ENCODE assay signal across 8 cellular contexts in the genomic region with DNA sequence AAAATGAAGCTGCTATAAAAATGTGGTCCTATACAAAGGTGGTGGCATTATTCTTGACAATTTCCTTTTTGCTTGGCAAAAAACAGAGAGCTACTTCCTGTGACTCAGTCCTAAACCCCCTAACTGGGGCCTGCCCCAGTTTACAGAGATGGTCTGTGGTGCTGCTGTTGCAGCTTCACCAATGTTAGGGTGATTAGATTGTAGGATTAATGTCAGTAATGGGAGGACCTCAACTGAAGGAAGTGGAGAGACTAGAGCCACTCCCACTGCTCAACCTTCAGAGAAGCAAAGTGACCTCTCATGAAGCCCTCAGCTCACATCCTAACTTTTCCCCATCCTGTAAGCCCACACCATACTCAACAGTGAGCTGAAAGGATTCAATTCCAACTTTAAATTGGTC. TPM values are rescaled to one million over a fixed set of nuclear protein-coding genes. Genes with fewer than 3 reads are reported as not detected.
DNase-seq lines count a peak whose midpoint lies in the region; ATAC-seq and TF ChIP-seq lines count a peak whose summit lies in the region.

No MANE protein-coding gene starts in this region.

- H3K36me3 Mint-ChIP-seq in IgD-negative memory B cell, result peaks cover 1% of the 10 kb centered on the region

- peak overlapping the region in 1 of 3 donors; percentile 63 for H3K27ac Mint-ChIP-seq in IgD-negative memory B cell

- H3K27me3 ChIP-seq in BLaER1 treated with 17β-estradiol and CSF1 and Interleukin-3, amounts not matched to agents 10 nM and 100 nM, result peaks cover 0 to 23% (median 5%) of the 10 kb centered on the region in 11 experiments; a peak in 12 of 22 replicates

- H3K9me3 ChIP-seq in BLaER1 treated with 17β-estradiol and CSF1 and Interleukin-3, amounts not matched to agents 10 nM and 100 nM (replicated peaks in 1 of 11), result no peaks in the 10 kb centered on the region
- no peaks in the 10 kb centered on the region for H3K9me3 ChIP-seq in mucosa of descending colon

- H3K4me2 ChIP-seq in BLaER1 treated with 17β-estradiol and CSF1 and Interleukin-3, amounts not matched to agents 10 nM and 100 nM, result peak overlapping the region; percentile 61 to 97 (median 93)

- DNase-seq in activated gamma-delta T cell treated with anti-CD3 and anti-CD28 coated beads, Interleukin-2, amount 50 U/mL, for 16 hours (ENCODE audit: low read depth), result peak; percentile 34
- DNase-seq in mucosa of descending colon, result peak in 2 of 3 donors; percentile 42 to 58
- DNase-seq in AG08395 (ENCODE audit: low spot score), result no peak
- no peak for DNase-seq in NCI-H128 (lab: John Stamatoyannopoulos, UW; ENCODE audit: unreplicated experiment)
- DNase-seq in NCI-H526 treated with DMSO at 0.1 percent for 48 hours (lab: John Stamatoyannopoulos, UW), result no peak

- peaks cover 17 to 41% (median 33%) of the 10 kb centered on the region in 3 donors for H3K4me1 Mint-ChIP-seq in IgD-negative memory B cell

- peaks cover 43 to 69% (median 58%) of the 10 kb centered on the region in 10 experiments for H3K4me1 ChIP-seq in BLaER1 treated with 17β-estradiol and CSF1 and Interleukin-3, amounts not matched to agents 10 nM and 100 nM
- peaks cover 42% of the 10 kb centered on the region for H3K4me1 ChIP-seq in mucosa of descending colon (ENCODE audit: low read depth)

- H3K9me3 Mint-ChIP-seq in IgD-negative memory B cell, result no peaks in the 10 kb centered on the region

- no peak for TF ChIP-seq CTCF in mucosa of descending colon (IDR thresholded peaks at IDR 0.05)

- H3K4me3 Mint-ChIP-seq in IgD-negative memory B cell, result peak overlapping the region in 3 of 4 donors; percentile 46 to 97 (median 86)

- peak overlapping the region in 1 of 11 experiments; percentile 17; a peak in 1 of 22 replicates for H3K9ac ChIP-seq in BLaER1 treated with 17β-estradiol and CSF1 and Interleukin-3, amounts not matched to agents 10 nM and 100 nM

- H3K27ac ChIP-seq in BLaER1 treated with 17β-estradiol and CSF1 and Interleukin-3, amounts not matched to agents 10 nM and 100 nM, result peak overlapping the region in 3 of 11 experiments; percentile 22 to 35 (median 26); a peak in 4 of 22 replicates

- peak; percentile 4 for ATAC-seq in mucosa of descending colon
- no peak for ATAC-seq in GM19397 (IDR thresholded peaks at IDR 0.05; ENCODE audit: unreplicated experiment)

- peaks cover 0 to 9% (median 0%) of the 10 kb centered on the region in 11 experiments; a peak in 3 of 22 replicates for H3K36me3 ChIP-seq in BLaER1 treated with 17β-estradiol and CSF1 and Interleukin-3, amounts not matched to agents 10 nM and 100 nM
- H3K36me3 ChIP-seq in mucosa of descending colon (ENCODE audit: low read depth), result no peaks in the 10 kb centered on the region

- intact Hi-C loops in mucosa of descending colon (cut with DNase I, micrococcal nuclease), result loop anchor here (5.0 kb wide), 1 partner anchor 35 kb away; a partner anchor contains a TSS

- 0 out of 20 replicates have a peak overlapping the region, but pooled peaks of 1 of the 10 experiments have one; percentile 75 for H3K4me3 ChIP-seq in BLaER1 treated with 17β-estradiol and CSF1 and Interleukin-3, amounts not matched to agents 10 nM and 100 nM
- H3K4me3 ChIP-seq in mucosa of descending colon, result no peak overlapping the region

- H3K27me3 Mint-ChIP-seq in IgD-negative memory B cell, result no peaks in the 10 kb centered on the region

- H4K20me1 ChIP-seq in BLaER1 treated with 17β-estradiol and CSF1 and Interleukin-3, amounts not matched to agents 10 nM and 100 nM, result no peaks in the 10 kb centered on the region

RNA-seq across cellular contexts. Expression of a gene that starts 3.6 kb away (rescaled TPM):
- 397 TPM for polyA plus RNA-seq in IgD-negative memory B cell
- 1,000 to 10,000 TPM; 1,327 to 1,659 (median 1,382) TPM for total RNA-seq in mucosa of descending colon

RNA-seq across cellular contexts. Expression of a gene that starts 8.6 kb away (rescaled TPM):
- 1.4 TPM for polyA plus RNA-seq in IgD-negative memory B cell
- total RNA-seq in mucosa of descending colon, result not detected

RNA-seq across cellular contexts. Expression of a gene that starts 13.4 kb away (rescaled TPM):
- 524 TPM for polyA plus RNA-seq in IgD-negative memory B cell
- total RNA-seq in mucosa of descending colon, result 100 to 1,000 TPM in 2 of 3 donors, 10 to 100 TPM in 1; 28.9 to 176 (median 141) TPM

RNA-seq across cellular contexts. Expression of a gene that starts 16.9 kb away (rescaled TPM):
- polyA plus RNA-seq in IgD-negative memory B cell, result not detected
- total RNA-seq in mucosa of descending colon, result 1 to 10 TPM in 1 of 3 donors, under 1 TPM in 1, not detected in 1; 0.85 to 2.2 TPM

RNA-seq across cellular contexts. Expression of a gene that starts 33.5 kb away (rescaled TPM):
- polyA plus RNA-seq in IgD-negative memory B cell, result not detected
- total RNA-seq in mucosa of descending colon, result 1 to 10 TPM in 2 of 3 donors, not detected in 1; 1.3 to 1.9 TPM

Comparison
In these comparisons a context has a peak if more than half of its experiments do, and no peak if none do; other contexts are left out.
1. DNase-seq: peak in activated gamma-delta T cell treated with anti-CD3 and anti-CD28 coated beads, Interleukin-2, amount 50 U/mL, for 16 hours (single experiment) and mucosa of descending colon (2 of 3); none in AG08395 (single experiment), NCI-H128 (single experiment) and NCI-H526 treated with DMSO at 0.1 percent for 48 hours (single experiment).